In the genomic region with DNA sequence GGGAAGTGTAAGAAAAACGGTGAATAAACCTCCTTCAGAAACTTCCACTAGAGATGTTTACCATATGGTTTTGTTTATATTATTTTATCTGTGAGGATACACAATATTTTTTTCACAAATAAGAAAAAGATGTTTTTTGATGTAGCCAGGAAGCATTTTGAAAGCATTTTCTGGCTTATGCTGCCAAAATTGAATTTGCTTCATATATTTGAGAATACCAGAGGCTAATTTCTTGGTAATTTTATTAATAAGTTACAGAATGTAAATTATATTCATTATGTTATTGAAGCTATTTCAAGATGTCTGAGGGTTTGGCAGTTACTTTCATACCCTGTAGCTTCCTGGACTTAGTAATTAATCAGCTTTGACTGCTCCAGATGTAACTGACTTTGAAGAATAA, we compare ENCODE assay signal across 33 cellular contexts.
DNase-seq lines count a peak whose midpoint lies in the region; ATAC-seq, FAIRE-seq and TF ChIP-seq lines count a peak whose summit lies in the region.
"Had no signal": no experiment of that assay in that cellular context is flagged by ENCODE, and none has a peak within 500 bp of the region (broad histone marks: within the 10 kb centered on the region; RNA-seq: fewer than 3 reads in every experiment).

No MANE protein-coding gene starts in this region.

- TF ChIP-seq RAD21 in SK-N-SH (IDR thresholded peaks at IDR 0.05; ENCODE audit: low read length) = peak; percentile 7; the same call in 1 of the 2 replicates

- ATAC-seq in SK-N-SH treated with all-trans-retinoic acid at 6 μM for 48 hours = no peak
- no peak for ATAC-seq in HG03095 (IDR thresholded peaks at IDR 0.05; ENCODE audit: unreplicated experiment)
- ATAC-seq in HG02981 (IDR thresholded peaks at IDR 0.05; ENCODE audit: unreplicated experiment) = no peak
- ATAC-seq: A549; CD8-positive, alpha-beta T cell had no signal

- H3K9me3 ChIP-seq in SK-N-SH = no peaks in the 10 kb centered on the region; the same call in 1 of the 2 replicates
- H3K9me3 ChIP-seq: A549; BE2C; BLaER1; BLaER1 treated with 17β-estradiol and CSF1 and Interleukin-3, amounts not matched to agents 10 nM and 100 nM; Caco-2 had no signal

- peak in 1 of 2 experiments; percentile 61; a peak in 2 of 4 replicates for TF ChIP-seq EP300 in SK-N-SH (IDR thresholded peaks at IDR 0.05; ENCODE audit: borderline replicate concordance in 1 of 2, low read depth in 1 of 2, low read length in 1 of 2)

- TF ChIP-seq CTCF in SK-N-SH (IDR thresholded peaks at IDR 0.05) = no peak

- no peaks in the 10 kb centered on the region for H3K79me2 ChIP-seq in SK-N-SH (ENCODE audit: insufficient read depth)

- H3K36me3 ChIP-seq in SK-N-SH (replicated peaks in 1 of 2; ENCODE audit: control insufficient read depth in 1 of 2, insufficient read depth in 2 of 2, low read length in 1 of 2) = no peaks in the 10 kb centered on the region
- H3K36me3 ChIP-seq: BE2C; BLaER1; BLaER1 treated with 17β-estradiol and CSF1 and Interleukin-3, amounts not matched to agents 10 nM and 100 nM had no signal

- peak; percentile 7 for DNase-seq in SK-N-SH
- no peak for DNase-seq in middle frontal gyrus (ENCODE audit: extremely low spot score, low spot score)
- DNase-seq: 8988T; ACHN; AML-193; BE2C; C1 segment of cervical spinal cord; Caco-2; Calu3; CD4-positive, alpha-beta memory T cell; CD4-positive, alpha-beta T cell; CD4-positive, CD25-positive, alpha-beta regulatory T cell; CD8-positive, alpha-beta memory T cell; CD8-positive, alpha-beta T cell; COR-L47; DMS 273 treated with DMSO at 0.1 percent for 48 hours; DMS153; DMS53; DMS79; DMS79 treated with DMSO at 0.1 percent for 48 hours; DND-41; EL had no signal

- peak; percentile 55 for FAIRE-seq in endometrium (lab: Jason Lieb, UNC)
- FAIRE-seq: A204.1, A549, D721Med had no signal

- H4K20me1 ChIP-seq in SK-N-SH (ENCODE audit: insufficient read depth) = no peaks in the 10 kb centered on the region
- H4K20me1 ChIP-seq: BLaER1; BLaER1 treated with 17β-estradiol and CSF1 and Interleukin-3, amounts not matched to agents 10 nM and 100 nM had no signal

- peaks cover 0 to 6% of the 10 kb centered on the region in 2 experiments; a peak in 1 of 4 replicates for H3K4me1 ChIP-seq in SK-N-SH (ENCODE audit: control insufficient read depth in 1 of 2, insufficient read depth in 2 of 2, low read depth in 1 of 2, low read length in 1 of 2)
- H3K4me1 ChIP-seq: A549; BE2C; BLaER1; BLaER1 treated with 17β-estradiol and CSF1 and Interleukin-3, amounts not matched to agents 10 nM and 100 nM; Caco-2 had no signal

- POLR2A ChIA-PET in SK-N-SH (lab: Yijun Ruan, JAX) = interaction anchor here (0.6 kb wide), 1 partner anchor 640 kb away, joined by 4 read pairs; no protein-coding TSS in a partner anchor

- no peaks in the 10 kb centered on the region for H3F3A ChIP-seq in SK-N-SH (replicated peaks; ENCODE audit: insufficient read depth)

- H2AFZ ChIP-seq in SK-N-SH (ENCODE audit: low read depth) = no peak overlapping the region

- H3K9me2 ChIP-seq in SK-N-SH = no peaks in the 10 kb centered on the region

- 13% methylated on average over 1 of the region's 1 CpG for WGBS in SK-N-SH (ENCODE audit: low lambda C conversion rate)

- H3K4me2 ChIP-seq in SK-N-SH = no peak overlapping the region
- H3K4me2 ChIP-seq: A549; BLaER1; BLaER1 treated with 17β-estradiol and CSF1 and Interleukin-3, amounts not matched to agents 10 nM and 100 nM had no signal

- no peak overlapping the region for H3K9ac ChIP-seq in SK-N-SH
- H3K9ac ChIP-seq: BLaER1; BLaER1 treated with 17β-estradiol and CSF1 and Interleukin-3, amounts not matched to agents 10 nM and 100 nM had no signal

- no peaks in the 10 kb centered on the region for H3K27me3 ChIP-seq in SK-N-SH (ENCODE audit: insufficient read depth)
- H3K27me3 ChIP-seq: BE2C; BLaER1; BLaER1 treated with 17β-estradiol and CSF1 and Interleukin-3, amounts not matched to agents 10 nM and 100 nM had no signal

- H3K4me3 ChIP-seq in SK-N-SH (ENCODE audit: low read depth in 2 of 2, low read length in 1 of 2) = no peak overlapping the region
- H3K4me3 ChIP-seq: A549; BLaER1; BLaER1 treated with 17β-estradiol and CSF1 and Interleukin-3, amounts not matched to agents 10 nM and 100 nM had no signal

- no peak overlapping the region; a peak in 1 of 4 replicates for H3K27ac ChIP-seq in SK-N-SH (ENCODE audit: low read depth in 2 of 2, low read length in 1 of 2)
- H3K27ac ChIP-seq: 22Rv1; A549; BLaER1; BLaER1 treated with 17β-estradiol and CSF1 and Interleukin-3, amounts not matched to agents 10 nM and 100 nM; C4-2B had no signal

- CTCF ChIA-PET in SK-N-SH (lab: Yijun Ruan, JAX) = interaction anchor here (1.3 kb wide), 1 partner anchor 11 kb away, joined by 6 read pairs; no protein-coding TSS in a partner anchor

TF ChIP-seq in SK-N-SH, 30 proteins besides CTCF, POLR2A, EP300 and RAD21:
- TF ChIP-seq FOSL2 (IDR thresholded peaks at IDR 0.05; ENCODE audit: borderline replicate concordance, low read depth) (no peak), TEAD4 (IDR thresholded peaks at IDR 0.05; ENCODE audit: borderline replicate concordance, insufficient read depth) (no peak), SMC3 (IDR thresholded peaks at IDR 0.05; ENCODE audit: low read depth, low read length) (no peak), RCOR1 (IDR thresholded peaks at IDR 0.05; ENCODE audit: low read length) (peak; percentile 89), POLR2AphosphoS5 (IDR thresholded peaks at IDR 0.05; ENCODE audit: low read depth, low read length) (no peak), RFX5 (IDR thresholded peaks at IDR 0.05; ENCODE audit: low read length) (no peak), IRF3 (IDR thresholded peaks at IDR 0.05; ENCODE audit: low read depth, low read length) (no peak), GATA2 (CRISPR knock-in tag; IDR thresholded peaks at IDR 0.05) (0 out of 2 replicates have a peak, but pooled peaks have one; percentile 23), NFIC (IDR thresholded peaks at IDR 0.05; ENCODE audit: borderline replicate concordance) (no peak), YY1 (IDR thresholded peaks at IDR 0.05; ENCODE audit: low read depth) (no peak), MEF2A (IDR thresholded peaks at IDR 0.05; ENCODE audit: borderline replicate concordance, low read depth) (no peak), TCF12 (IDR thresholded peaks at IDR 0.05) (no peak), CHD2 (IDR thresholded peaks at IDR 0.05; ENCODE audit: low read length, partially characterized antibody) (peak; percentile 27)
- TF ChIP-seq, protein P1, sequence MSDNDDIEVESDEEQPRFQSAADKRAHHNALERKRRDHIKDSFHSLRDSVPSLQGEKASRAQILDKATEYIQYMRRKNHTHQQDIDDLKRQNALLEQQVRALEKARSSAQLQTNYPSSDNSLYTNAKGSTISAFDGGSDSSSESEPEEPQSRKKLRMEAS (IDR thresholded peaks at IDR 0.05; ENCODE audit: low read depth) = no peak
TF ChIP-seq in SK-N-SH: peak in this region for 3.

TF ChIP-seq in SK-N-SH treated with all-trans-retinoic acid at 6 μM for 48 hours, 23 proteins besides CTCF, POLR2A, EP300 and RAD21 (continues in another document):
- TF ChIP-seq ZNF8 (CRISPR knock-in tag; IDR thresholded peaks at IDR 0.05) (no peak), BACH2 (CRISPR knock-in tag; IDR thresholded peaks at IDR 0.05; ENCODE audit: borderline replicate concordance) (no peak), ZC3H10 (CRISPR knock-in tag; IDR thresholded peaks at IDR 0.05) (no peak), ARNTL (CRISPR knock-in tag; IDR thresholded peaks at IDR 0.05; ENCODE audit: borderline replicate concordance, low read depth) (no peak), RARB (CRISPR knock-in tag; IDR thresholded peaks at IDR 0.05) (no peak)
- TF ChIP-seq, protein P2, sequence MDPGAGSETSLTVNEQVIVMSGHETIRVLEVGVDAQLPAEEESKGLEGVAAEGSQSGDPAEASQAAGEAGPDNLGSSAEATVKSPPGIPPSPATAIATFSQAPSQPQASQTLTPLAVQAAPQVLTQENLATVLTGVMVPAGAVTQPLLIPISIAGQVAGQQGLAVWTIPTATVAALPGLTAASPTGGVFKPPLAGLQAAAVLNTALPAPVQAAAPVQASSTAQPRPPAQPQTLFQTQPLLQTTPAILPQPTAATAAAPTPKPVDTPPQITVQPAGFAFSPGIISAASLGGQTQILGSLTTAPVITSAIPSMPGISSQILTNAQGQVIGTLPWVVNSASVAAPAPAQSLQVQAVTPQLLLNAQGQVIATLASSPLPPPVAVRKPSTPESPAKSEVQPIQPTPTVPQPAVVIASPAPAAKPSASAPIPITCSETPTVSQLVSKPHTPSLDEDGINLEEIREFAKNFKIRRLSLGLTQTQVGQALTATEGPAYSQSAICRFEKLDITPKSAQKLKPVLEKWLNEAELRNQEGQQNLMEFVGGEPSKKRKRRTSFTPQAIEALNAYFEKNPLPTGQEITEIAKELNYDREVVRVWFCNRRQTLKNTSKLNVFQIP (CRISPR knock-in tag; IDR thresholded peaks at IDR 0.05; ENCODE audit: borderline replicate concordance, low read depth) = no peak
- TF ChIP-seq, protein P3, sequence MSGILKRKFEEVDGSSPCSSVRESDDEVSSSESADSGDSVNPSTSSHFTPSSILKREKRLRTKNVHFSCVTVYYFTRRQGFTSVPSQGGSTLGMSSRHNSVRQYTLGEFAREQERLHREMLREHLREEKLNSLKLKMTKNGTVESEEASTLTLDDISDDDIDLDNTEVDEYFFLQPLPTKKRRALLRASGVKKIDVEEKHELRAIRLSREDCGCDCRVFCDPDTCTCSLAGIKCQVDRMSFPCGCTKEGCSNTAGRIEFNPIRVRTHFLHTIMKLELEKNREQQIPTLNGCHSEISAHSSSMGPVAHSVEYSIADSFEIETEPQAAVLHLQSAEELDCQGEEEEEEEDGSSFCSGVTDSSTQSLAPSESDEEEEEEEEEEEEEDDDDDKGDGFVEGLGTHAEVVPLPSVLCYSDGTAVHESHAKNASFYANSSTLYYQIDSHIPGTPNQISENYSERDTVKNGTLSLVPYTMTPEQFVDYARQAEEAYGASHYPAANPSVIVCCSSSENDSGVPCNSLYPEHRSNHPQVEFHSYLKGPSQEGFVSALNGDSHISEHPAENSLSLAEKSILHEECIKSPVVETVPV (CRISPR knock-in tag; IDR thresholded peaks at IDR 0.05) = peak; percentile 77; the same call in 1 of the 2 replicates
